23 cellular contexts compared by ENCODE assay signal in genomic region chr14:94008234-94008633, GRCh38. TPM values are rescaled to one million over a fixed set of nuclear protein-coding genes. Genes with fewer than 3 reads are reported as not detected.
"Had no signal": no experiment of that assay in that cellular context is flagged by ENCODE, and none has a peak within 500 bp of the region (broad histone marks: within the 10 kb centered on the region; RNA-seq: fewer than 3 reads in every experiment).

No MANE protein-coding gene starts in this region.

- DNase-seq: activated B cell treated with CpG ODN at 0.5 μM for 24 hours; aorta; effector memory CD4-positive, alpha-beta T cell; foreskin keratinocyte; glutamatergic neuron; hypothalamus; mesenchymal stem cell; naive thymus-derived CD8-positive, alpha-beta T cell; posterior cingulate gyrus; stimulated activated CD4-positive, alpha-beta T cell treated with anti-CD3 and anti-CD28 coated beads, Interleukin-4, amount 100 ng/mL, for 24 hours; stimulated activated naive CD4-positive, alpha-beta T cell treated with Interleukin-2 at 50 U/mL for 16 hours; upper lobe of left lung had no signal

- H3K4me3 Mint-ChIP-seq: activated B cell treated with CpG ODN at 0.5 μM for 24 hours; activated naive CD8-positive, alpha-beta T cell; dendritic cell treated with granulocyte-macrophage colony-stimulating factor and Interleukin-4, amounts not matched to agents 40 ng/mL and 50 ng/mL, for 4 days; naive thymus-derived CD8-positive, alpha-beta T cell had no signal

- H3K27me3 ChIP-seq: right atrium auricular region, upper lobe of left lung had no signal

- H3K9me3 ChIP-seq: breast epithelium, neutrophil, right atrium auricular region, upper lobe of left lung had no signal

- H3K36me3 Mint-ChIP-seq: activated naive CD8-positive, alpha-beta T cell; naive thymus-derived CD8-positive, alpha-beta T cell had no signal

- H3K4me1 ChIP-seq: breast epithelium, right atrium auricular region, upper lobe of left lung had no signal

- H3K27ac Mint-ChIP-seq: activated B cell treated with CpG ODN at 0.5 μM for 24 hours; activated naive CD8-positive, alpha-beta T cell; dendritic cell treated with granulocyte-macrophage colony-stimulating factor and Interleukin-4, amounts not matched to agents 40 ng/mL and 50 ng/mL, for 4 days had no signal

- H3K4me3 ChIP-seq: breast epithelium, right atrium auricular region, skin epidermis, upper lobe of left lung had no signal

- ATAC-seq: foreskin keratinocyte; naive thymus-derived CD8-positive, alpha-beta T cell had no signal

- H3K27ac ChIP-seq: breast epithelium, foreskin keratinocyte, neutrophil, right atrium auricular region, skin epidermis, upper lobe of left lung had no signal

- H3K9me3 Mint-ChIP-seq: activated B cell treated with CpG ODN at 0.5 μM for 24 hours; dendritic cell treated with granulocyte-macrophage colony-stimulating factor and Interleukin-4, amounts not matched to agents 40 ng/mL and 50 ng/mL, for 4 days; naive thymus-derived CD8-positive, alpha-beta T cell had no signal

- H3K36me3 ChIP-seq: breast epithelium, neutrophil, right atrium auricular region, upper lobe of left lung had no signal

RNA-seq across cellular contexts. Expression of gene CCDC197, which starts 11.1 kb away (rescaled TPM):
- total RNA-seq: activated B cell treated with CpG ODN at 0.5 μM for 24 hours; breast epithelium; cerebellum; foreskin keratinocyte; kidney epithelial cell; liver; mucosa of gallbladder; naive thymus-derived CD8-positive, alpha-beta T cell; right atrium auricular region; temporal lobe; upper lobe of left lung had no signal
- polyA plus RNA-seq: aorta; foreskin keratinocyte; liver; naive thymus-derived CD8-positive, alpha-beta T cell had no signal

RNA-seq across cellular contexts. Expression of gene OTUB2, which starts 17.9 kb away (rescaled TPM):
- total RNA-seq: activated B cell treated with CpG ODN at 0.5 μM for 24 hours had no signal
- polyA plus RNA-seq: aorta had no signal

RNA-seq across cellular contexts. Expression of gene ASB2, which starts 31.9 kb away (rescaled TPM):
- total RNA-seq: foreskin keratinocyte, temporal lobe had no signal
